ENCODE assay signal across 8 cellular contexts in the genomic region with DNA sequence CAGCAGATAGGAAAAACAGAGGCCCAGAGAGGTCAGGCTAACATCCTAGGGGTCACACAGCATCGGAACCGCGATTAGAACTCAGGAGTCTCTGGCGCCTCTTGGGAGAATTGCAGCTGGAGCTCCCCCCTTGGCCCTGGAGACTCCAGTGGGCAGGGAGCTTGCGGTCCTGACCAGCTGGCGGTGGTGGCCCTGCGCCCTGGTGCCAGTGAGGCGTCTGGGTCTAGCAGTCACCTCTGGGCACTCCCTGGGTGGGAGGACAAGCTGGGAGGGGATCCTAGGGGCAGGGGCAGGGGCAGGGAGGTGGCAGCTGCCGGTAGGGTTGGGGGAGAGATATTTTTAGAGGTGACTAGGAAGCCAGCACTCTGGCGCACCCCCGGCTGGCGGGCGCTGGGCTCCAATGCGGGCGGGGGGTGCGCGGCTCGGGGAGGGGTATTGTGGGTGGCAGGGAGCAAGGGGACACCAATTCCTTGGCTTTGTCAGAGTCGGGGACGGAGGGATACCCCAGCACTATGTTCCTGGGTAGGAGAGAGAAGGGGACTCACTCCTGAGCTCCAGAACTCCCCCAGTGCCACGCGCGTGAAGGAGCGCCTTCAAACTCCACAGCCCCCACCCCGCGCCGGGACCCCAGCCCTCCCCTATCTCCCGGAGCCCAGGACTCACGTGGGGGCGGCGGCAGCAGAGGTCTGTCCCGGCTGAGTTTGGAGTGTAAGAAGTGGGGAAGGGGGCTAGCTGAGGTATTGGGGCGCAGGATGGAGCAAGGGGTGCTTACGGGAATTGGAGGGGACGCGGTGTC. TPM values are rescaled to one million over a fixed set of nuclear protein-coding genes. Genes with fewer than 3 reads are reported as not detected.
A peak's percentile ranks its signal among the peaks of the same experiment; 100 is the strongest.
DNase-seq lines count a peak whose midpoint lies in the region; TF ChIP-seq lines count a peak whose summit lies in the region.

No MANE protein-coding gene starts in this region.

- H3K36me3 ChIP-seq in iPS-18a (ENCODE audit: control insufficient read depth, low read depth, low read length) (no peaks in the 10 kb centered on the region), testis (ENCODE audit: low read depth, missing control alignments) (no peaks in the 10 kb centered on the region)

- no peak for TF ChIP-seq POLR2A in testis (IDR thresholded peaks at IDR 0.05)

- H3K4me1 ChIP-seq in iPS-18a (ENCODE audit: control insufficient read depth, low read depth, low read length) (no peaks in the 10 kb centered on the region), testis (peaks cover 6% of the 10 kb centered on the region)

- H3K27me3 ChIP-seq in iPS-18a (ENCODE audit: control insufficient read depth, insufficient read depth, low read length) (peaks cover 69% of the 10 kb centered on the region), testis (no peaks in the 10 kb centered on the region)

- no peak overlapping the region for H3K27ac Mint-ChIP-seq in T-helper 2 cell treated with Interferon-gamma antibody and Interleukin-4, amounts not matched to agents 5 μg/mL and 100 μg/mL, for 36 hours
- no peak overlapping the region for H3K27ac Mint-ChIP-seq in activated CD4-positive, alpha-beta memory T cell treated with anti-CD3 and anti-CD28 coated beads, Interleukin-2, amount 10 ng/mL, durations not matched to agents 7 days and 5 days

- WGBS in testis, 2 donors = 3 to 4% methylated on average over 28 to 34 of the region's 36 CpGs

- TF ChIP-seq CTCF in testis (IDR thresholded peaks at IDR 0.05) = no peak

- H3K27me3 Mint-ChIP-seq in T-helper 2 cell treated with Interferon-gamma antibody and Interleukin-4, amounts not matched to agents 5 μg/mL and 100 μg/mL, for 36 hours (ENCODE audit: low read depth) = peaks cover 44% of the 10 kb centered on the region
- peaks cover 34% of the 10 kb centered on the region for H3K27me3 Mint-ChIP-seq in activated CD4-positive, alpha-beta memory T cell treated with anti-CD3 and anti-CD28 coated beads, Interleukin-2, amount 10 ng/mL, durations not matched to agents 7 days and 5 days

- H3K9ac ChIP-seq in iPS-18a (ENCODE audit: low read length) = no peak overlapping the region

- H3K27ac ChIP-seq in iPS-18a (ENCODE audit: low read length) (no peak overlapping the region), testis (no peak overlapping the region)

- H3K9me3 ChIP-seq in iPS-18a (ENCODE audit: control insufficient read depth, low read depth, low read length) = no peaks in the 10 kb centered on the region
- no peaks in the 10 kb centered on the region for H3K9me3 ChIP-seq in testis

- intact Hi-C loops in testis (cut with DNase I; ENCODE audit: low total_unique reads) = no loop called here

- POLR2A ChIA-PET in activated CD4-positive, alpha-beta memory T cell treated with anti-CD3 and anti-CD28 coated beads, Interleukin-2, amount 10 ng/mL, durations not matched to agents 7 days and 5 days (lab: Charles Lee) = interaction anchor here (1.0 to 5.4 kb wide), 8 partner anchors 9 to 286 kb away, joined by 3 to 34 read pairs (median 4); partner anchors contain the start of gene PHB1

- peak overlapping the region; percentile 87 for H3K4me3 ChIP-seq in iPS-18a (ENCODE audit: low read length)
- peak overlapping the region; percentile 51 to 63 for H3K4me3 ChIP-seq in testis

- H3K4me1 Mint-ChIP-seq in T-helper 2 cell treated with Interferon-gamma antibody and Interleukin-4, amounts not matched to agents 5 μg/mL and 100 μg/mL, for 36 hours (ENCODE audit: low read depth) = peaks cover 10% of the 10 kb centered on the region
- H3K4me1 Mint-ChIP-seq in activated CD4-positive, alpha-beta memory T cell treated with anti-CD3 and anti-CD28 coated beads, Interleukin-2, amount 10 ng/mL, durations not matched to agents 7 days and 5 days = peaks cover 18% of the 10 kb centered on the region

- H3K36me3 Mint-ChIP-seq in T-helper 2 cell treated with Interferon-gamma antibody and Interleukin-4, amounts not matched to agents 5 μg/mL and 100 μg/mL, for 36 hours (ENCODE audit: low read depth) = peaks cover 2% of the 10 kb centered on the region
- H3K36me3 Mint-ChIP-seq in activated CD4-positive, alpha-beta memory T cell treated with anti-CD3 and anti-CD28 coated beads, Interleukin-2, amount 10 ng/mL, durations not matched to agents 7 days and 5 days (ENCODE audit: low read depth) = no peaks in the 10 kb centered on the region

- CTCF ChIA-PET in activated CD4-positive, alpha-beta memory T cell treated with anti-CD3 and anti-CD28 coated beads, Interleukin-2, amount 10 ng/mL, durations not matched to agents 7 days and 5 days (lab: Charles Lee) = interaction anchor here (0.7 to 7.7 kb wide), 6 partner anchors 8 to 49 kb away, joined by 3 to 105 read pairs (median 3); no protein-coding TSS in a partner anchor

- DNase-seq in T-helper 2 cell treated with Interferon-gamma antibody and Interleukin-4, amounts not matched to agents 5 μg/mL and 100 μg/mL, for 36 hours (ENCODE audit: low spot score) = no peak
- no peak for DNase-seq in T-helper 2 cell
- DNase-seq in activated CD4-positive, alpha-beta memory T cell treated with anti-CD3 and anti-CD28 coated beads, Interleukin-2, amount 10 ng/mL, durations not matched to agents 7 days and 5 days = no peak
- DNase-seq in testis = no peak
- no peak for DNase-seq in RPMI8226
- no peak for DNase-seq in HK-2 (ENCODE audit: unreplicated experiment)
- DNase-seq in activated effector memory CD4-positive, alpha-beta T cell treated with Interleukin-2 at 50 U/mL for 16 hours = no peak

- H3K4me3 Mint-ChIP-seq in T-helper 2 cell treated with Interferon-gamma antibody and Interleukin-4, amounts not matched to agents 5 μg/mL and 100 μg/mL, for 36 hours = peak overlapping the region; percentile 87
- peak overlapping the region; percentile 71 for H3K4me3 Mint-ChIP-seq in activated CD4-positive, alpha-beta memory T cell treated with anti-CD3 and anti-CD28 coated beads, Interleukin-2, amount 10 ng/mL, durations not matched to agents 7 days and 5 days

- H3K9me3 Mint-ChIP-seq in T-helper 2 cell treated with Interferon-gamma antibody and Interleukin-4, amounts not matched to agents 5 μg/mL and 100 μg/mL, for 36 hours = no peaks in the 10 kb centered on the region
- H3K9me3 Mint-ChIP-seq in activated CD4-positive, alpha-beta memory T cell treated with anti-CD3 and anti-CD28 coated beads, Interleukin-2, amount 10 ng/mL, durations not matched to agents 7 days and 5 days = no peaks in the 10 kb centered on the region

RNA-seq across cellular contexts. Expression of gene PHOSPHO1, which starts 0.6 kb away (rescaled TPM):
- not detected for total RNA-seq in activated CD4-positive, alpha-beta memory T cell treated with anti-CD3 and anti-CD28 coated beads, Interleukin-2, amount 10 ng/mL, durations not matched to agents 7 days and 5 days
- total RNA-seq in testis = 100 to 1,000 TPM in 1 of 2 donors, 10 to 100 TPM in 1; 35.4 to 138 TPM
- 99.5 TPM for polyA plus RNA-seq in testis (ENCODE audit: insufficient read depth, low read depth, low replicate concordance)

RNA-seq across cellular contexts. Expression of gene ABI3, which starts 19.5 kb away (rescaled TPM):
- 10 to 100 TPM; 46.3 to 48.2 TPM for total RNA-seq in activated CD4-positive, alpha-beta memory T cell treated with anti-CD3 and anti-CD28 coated beads, Interleukin-2, amount 10 ng/mL, durations not matched to agents 7 days and 5 days
- total RNA-seq in testis = 1 to 10 TPM in 1 of 2 donors, under 1 TPM in 1; 0.87 to 2.2 TPM
- 3.9 TPM for polyA plus RNA-seq in testis (ENCODE audit: insufficient read depth, low read depth, low replicate concordance)

RNA-seq across cellular contexts. Expression of gene GNGT2, which starts 19.6 kb away (rescaled TPM):
- 10 to 100 TPM; 22.7 to 23.8 TPM for total RNA-seq in activated CD4-positive, alpha-beta memory T cell treated with anti-CD3 and anti-CD28 coated beads, Interleukin-2, amount 10 ng/mL, durations not matched to agents 7 days and 5 days
- total RNA-seq in testis = under 1 TPM in 1 of 2 donors, not detected in 1; 0.68 TPM
- 2.2 TPM for polyA plus RNA-seq in testis (ENCODE audit: insufficient read depth, low read depth, low replicate concordance)

Comparison
In these comparisons a context has a peak if more than half of its experiments do, and no peak if none do; other contexts are left out.
1. RNA of gene PHOSPHO1, which starts 0.6 kb away (total RNA-seq): 35.4 to 138 TPM in testis; not detected in activated CD4-positive, alpha-beta memory T cell treated with anti-CD3 and anti-CD28 coated beads, Interleukin-2, amount 10 ng/mL, durations not matched to agents 7 days and 5 days; every median in the first group is over 10 times any median in the second.
2. RNA of gene ABI3, which starts 19.5 kb away (total RNA-seq): 46.3 to 48.2 TPM in activated CD4-positive, alpha-beta memory T cell treated with anti-CD3 and anti-CD28 coated beads, Interleukin-2, amount 10 ng/mL, durations not matched to agents 7 days and 5 days; 0.87 to 2.2 TPM in testis; every median in the first group is over 10 times any median in the second.
3. RNA of gene GNGT2, which starts 19.6 kb away (total RNA-seq): 22.7 to 23.8 TPM in activated CD4-positive, alpha-beta memory T cell treated with anti-CD3 and anti-CD28 coated beads, Interleukin-2, amount 10 ng/mL, durations not matched to agents 7 days and 5 days; 0.68 TPM in testis; every median in the first group is over 10 times any median in the second.